In genomic region chr3:193844472-193844871, GRCh38 we compare ENCODE assay signal across 15 cellular contexts.
"Had no signal": no experiment of that assay in that cellular context is flagged by ENCODE, and none has a peak within 500 bp of the region (broad histone marks: within the 10 kb centered on the region; RNA-seq: fewer than 3 reads in every experiment).

No MANE protein-coding gene starts in this region.

- H3K36me3 ChIP-seq: right atrium auricular region, tibial artery had no signal

- H3K4me3 ChIP-seq: right atrium auricular region, smooth muscle cell, tibial artery had no signal

- H3K9me3 ChIP-seq: right atrium auricular region, tibial artery had no signal

- H3K4me1 Mint-ChIP-seq: central memory CD8-positive, alpha-beta T cell had no signal

- H3K36me3 Mint-ChIP-seq: brain had no signal

- ATAC-seq: effector memory CD8-positive, alpha-beta T cell; T-helper 17 cell had no signal

- H3K4me3 Mint-ChIP-seq: activated CD4-positive, alpha-beta T cell treated with anti-CD3 and anti-CD28 coated beads, Interleukin-2, amount 10 ng/mL, durations not matched to agents 7 days and 5 days; brain; central memory CD8-positive, alpha-beta T cell; effector memory CD8-positive, alpha-beta T cell; neural crest cell; T-helper 17 cell had no signal

- H3K27me3 ChIP-seq: right atrium auricular region had no signal

- H3K4me2 ChIP-seq: smooth muscle cell had no signal

- H3K9me3 Mint-ChIP-seq: activated T-helper 2 cell treated with anti-CD3 and anti-CD28 coated beads, Interferon-gamma antibody, Interleukin-2, Interleukin-4, amounts not matched to agents 10 μg/mL and 5 μg/mL and 100 μg/mL, durations not matched to agents 14 hours and 24 hours and 36 hours; central memory CD8-positive, alpha-beta T cell; effector memory CD8-positive, alpha-beta T cell had no signal

- DNase-seq: activated CD4-positive, alpha-beta T cell treated with anti-CD3 and anti-CD28 coated beads, Interleukin-2, amount 10 ng/mL, durations not matched to agents 7 days and 5 days; activated CD4-positive, CD25-positive, alpha-beta regulatory T cell; activated naive CD4-positive, alpha-beta T cell treated with anti-CD3 and anti-CD28 coated beads, Interleukin-2, amount 50 U/mL, for 16 hours; effector memory CD8-positive, alpha-beta T cell; glutamatergic neuron; mesendoderm; T-helper 17 cell; tibial artery had no signal

- H3K27ac ChIP-seq: right atrium auricular region, tibial artery had no signal

- H3K27ac Mint-ChIP-seq: activated CD4-positive, alpha-beta T cell treated with anti-CD3 and anti-CD28 coated beads, Interleukin-2, amount 10 ng/mL, durations not matched to agents 7 days and 5 days; activated T-helper 2 cell treated with anti-CD3 and anti-CD28 coated beads, Interferon-gamma antibody, Interleukin-2, Interleukin-4, amounts not matched to agents 10 μg/mL and 5 μg/mL and 100 μg/mL, durations not matched to agents 14 hours and 24 hours and 36 hours; effector memory CD8-positive, alpha-beta T cell; T-helper 17 cell had no signal

- FAIRE-seq: TTC549 had no signal

- H3K4me1 ChIP-seq: right atrium auricular region, tibial artery had no signal
